8 cellular contexts compared by ENCODE assay signal in the genomic region with DNA sequence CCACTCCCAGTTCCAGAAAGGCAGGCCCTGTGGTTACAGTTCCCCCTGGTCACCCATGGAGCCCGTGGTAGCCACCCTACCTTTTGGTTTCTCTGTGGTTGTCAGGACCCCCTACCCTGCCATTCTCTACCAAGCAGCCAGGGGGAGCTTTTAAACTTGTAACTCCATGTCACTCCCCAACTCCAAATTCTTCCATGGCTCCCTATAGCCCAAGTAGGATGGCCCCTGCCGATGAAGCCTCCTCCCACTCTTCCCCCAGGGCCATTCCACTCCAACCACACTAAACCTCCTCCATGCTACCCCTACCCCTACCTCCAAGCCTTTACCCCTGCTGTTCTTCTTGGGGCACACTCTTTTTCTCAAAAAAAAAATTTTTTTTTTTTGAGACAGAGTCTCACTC. TPM values are rescaled to one million over a fixed set of nuclear protein-coding genes. Genes with fewer than 3 reads are reported as not detected.
DNase-seq lines count a peak whose midpoint lies in the region; ATAC-seq, FAIRE-seq and TF ChIP-seq lines count a peak whose summit lies in the region.

No MANE protein-coding gene starts in this region.

- H3K27me3 ChIP-seq in small intestine (ENCODE audit: control insufficient read depth in 2 of 2, insufficient read depth in 2 of 2, low read length in 2 of 2), result no peaks in the 10 kb centered on the region

- FAIRE-seq in small intestine (lab: Jason Lieb, UNC), result no peak

- ATAC-seq in HG03457 (IDR thresholded peaks at IDR 0.05; ENCODE audit: unreplicated experiment) (no peak), HG03521 (IDR thresholded peaks at IDR 0.05; ENCODE audit: unreplicated experiment) (no peak)

- no peak overlapping the region for H3K4me3 ChIP-seq in small intestine (ENCODE audit: low read depth in 1 of 2, low read length in 2 of 2)

- DNase-seq in NCI-H510A treated with DMSO at 0.1 percent for 48 hours (lab: John Stamatoyannopoulos, UW), result peak; percentile 41
- no peak for DNase-seq in NCI-H510A (lab: John Stamatoyannopoulos, UW)
- peak; percentile 30 for DNase-seq in activated CD4-positive, alpha-beta T cell treated with anti-CD3 and anti-CD28 coated beads, Interleukin-2, amount 50 U/mL, for 1 hour
- DNase-seq in fibroblast of peridontal ligament (ENCODE audit: extremely low read depth), result peak; percentile 36
- peak; percentile 30 for DNase-seq in small intestine

- peak; percentile 31; the same call in 1 of the 2 replicates for TF ChIP-seq CTCF in LNCAP (IDR thresholded peaks at IDR 0.05)

- no peaks in the 10 kb centered on the region for H3K36me3 ChIP-seq in small intestine (ENCODE audit: control insufficient read depth in 2 of 2, insufficient read depth in 2 of 2, low read length in 2 of 2)

- peak overlapping the region in 1 of 2 donors; percentile 57 for H3K27ac ChIP-seq in small intestine (ENCODE audit: low read depth in 1 of 2, low read length in 1 of 2)

- H3K4me1 ChIP-seq in small intestine (ENCODE audit: control insufficient read depth in 2 of 2, insufficient read depth in 1 of 2, low read depth in 1 of 2, low read length in 1 of 2), result peaks cover 0 to 3% of the 10 kb centered on the region in 2 donors

- H3K9me3 ChIP-seq in small intestine (ENCODE audit: control insufficient read depth, low read depth), result no peaks in the 10 kb centered on the region

- WGBS in small intestine, 3 donors, result 55 to 67% (median 64%) methylated on average over 2 of the region's 2 CpGs

RNA-seq across cellular contexts. Expression of gene S1PR2, which starts 2.2 kb away (rescaled TPM):
- polyA plus RNA-seq in small intestine, result 1 to 10 TPM in 1 of 3 donors, under 1 TPM in 1, not detected in 1; 0.81 to 4.3 TPM

RNA-seq across cellular contexts. Expression of gene MRPL4, which starts 23.1 kb away (rescaled TPM):
- 10 to 100 TPM; 44.1 to 85.8 (median 51.9) TPM for polyA plus RNA-seq in small intestine

RNA-seq across cellular contexts. Expression of gene DNMT1, which starts 34.2 kb away (rescaled TPM):
- polyA plus RNA-seq in small intestine, result 10 to 100 TPM in 2 of 3 donors, 1 to 10 TPM in 1; 10.0 to 32.0 (median 13.9) TPM

RNA-seq across cellular contexts. Expression of gene ICAM1, which starts 42.0 kb away (rescaled TPM):
- polyA plus RNA-seq in small intestine, result 10 to 100 TPM in 1 of 3 donors, 1 to 10 TPM in 2; 1.6 to 18.2 (median 4.9) TPM

RNA-seq across cellular contexts. Expression of gene ICAM4, which starts 57.8 kb away (rescaled TPM):
- polyA plus RNA-seq in small intestine, result under 1 TPM in 2 of 3 donors, not detected in 1; 0.54 to 0.58 TPM
